ENCODE assay signal across 8 cellular contexts in genomic region chr19:48745208-48745995, GRCh38. TPM values are rescaled to one million over a fixed set of nuclear protein-coding genes. Genes with fewer than 3 reads are reported as not detected.
DNase-seq lines count a peak whose midpoint lies in the region; ATAC-seq, FAIRE-seq and TF ChIP-seq lines count a peak whose summit lies in the region.

No MANE protein-coding gene starts in this region.

- no peaks in the 10 kb centered on the region for H3K27me3 ChIP-seq in endothelial cell of umbilical vein (ENCODE audit: control insufficient read depth in 2 of 2, insufficient read depth in 2 of 2, low read length in 2 of 2)

- H3K9me1 ChIP-seq in endothelial cell of umbilical vein (replicated peaks; ENCODE audit: control insufficient read depth, extremely low read depth, insufficient read depth, low read length), result no peaks in the 10 kb centered on the region

- peak; percentile 93 for FAIRE-seq in endothelial cell of umbilical vein (lab: Jason Lieb, UNC)

- no peak for ATAC-seq in HG02678 (IDR thresholded peaks at IDR 0.05; ENCODE audit: unreplicated experiment)

- H3K9me3 Mint-ChIP-seq in neural crest cell (peaks cover 5% of the 10 kb centered on the region), mesothelial cell of epicardium (peaks cover 5% of the 10 kb centered on the region)

- DNase-seq in activated effector memory CD4-positive, alpha-beta T cell treated with anti-CD3 and anti-CD28 coated beads, Interleukin-2, amount 50 U/mL, for 16 hours, result peak; percentile 75
- DNase-seq in activated effector memory CD4-positive, alpha-beta T cell treated with Interleukin-2 at 50 U/mL for 16 hours, result no peak
- DNase-seq in NCI-H226 (peak; percentile 54), endothelial cell of umbilical vein (ENCODE audit: low read depth, low spot score) (peak; percentile 56), neural crest cell (ENCODE audit: low read depth, low spot score) (peak; percentile 50), mesothelial cell of epicardium (ENCODE audit: low spot score in 2 of 2, unreplicated experiment in 2 of 2) (no peak)
- peak; percentile 44 to 56 for DNase-seq in activated CD4-positive, alpha-beta T cell treated with anti-CD3 and anti-CD28 coated beads for 4 hours

- H3K79me2 ChIP-seq in endothelial cell of umbilical vein (ENCODE audit: control insufficient read depth, insufficient read depth, low read length), result peaks cover 9% of the 10 kb centered on the region

- dilution Hi-C loops in endothelial cell of umbilical vein (cut with MboI; ENCODE audit: extremely low pct_ligation_motif_present, low sequenced_read_pairs), result no loop called here

- intact Hi-C loops in endothelial cell of umbilical vein (cut with micrococcal nuclease), result no loop called here

- no peaks in the 10 kb centered on the region for H3K9me3 ChIP-seq in endothelial cell of umbilical vein (replicated peaks; ENCODE audit: control insufficient read depth, insufficient read depth, low read length)

- H3K36me3 ChIP-seq in endothelial cell of umbilical vein (ENCODE audit: control insufficient read depth in 2 of 2, extremely low read depth in 1 of 2, insufficient read depth in 2 of 2, low read length in 2 of 2), result peaks cover 0 to 3% of the 10 kb centered on the region in 2 experiments

- H3K36me3 Mint-ChIP-seq in neural crest cell (ENCODE audit: low read depth), result peaks cover 3% of the 10 kb centered on the region
- H3K36me3 Mint-ChIP-seq in mesothelial cell of epicardium, result no peaks in the 10 kb centered on the region

- TF ChIP-seq POLR2A in endothelial cell of umbilical vein (IDR thresholded peaks at IDR 0.05; ENCODE audit: low read depth, low read length), result no peak

- H3K4me2 ChIP-seq in endothelial cell of umbilical vein (ENCODE audit: insufficient read depth, low read length), result no peak overlapping the region

- no peak for TF ChIP-seq CTCF in endothelial cell of umbilical vein (IDR thresholded peaks at IDR 0.05; ENCODE audit: extremely low read depth in 1 of 2, insufficient read depth in 1 of 2, low read depth in 1 of 2, low read length in 2 of 2)
- TF ChIP-seq CTCF in neural crest cell (conservative IDR thresholded peaks at IDR 0.05), result no peak
- no peak for TF ChIP-seq CTCF in mesothelial cell of epicardium (IDR thresholded peaks at IDR 0.05; ENCODE audit: unreplicated experiment)

- H3K27ac ChIP-seq in endothelial cell of umbilical vein (ENCODE audit: insufficient read depth, low read depth, low read length), result no peak overlapping the region

- H3K27me3 Mint-ChIP-seq in neural crest cell (ENCODE audit: low read depth) (peaks cover 36% of the 10 kb centered on the region), mesothelial cell of epicardium (ENCODE audit: low read depth) (peaks cover 7% of the 10 kb centered on the region)

- H4K20me1 ChIP-seq in endothelial cell of umbilical vein (replicated peaks; ENCODE audit: control insufficient read depth, extremely low read depth, insufficient read depth, low read length), result no peaks in the 10 kb centered on the region

- no peak overlapping the region for H2AFZ ChIP-seq in endothelial cell of umbilical vein (ENCODE audit: low read depth, low read length)

- no TSS peak for BruUV-seq in endothelial cell of umbilical vein (replicated peaks; lab: Mats Ljungman, UMichigan)

- peak overlapping the region; percentile 74 for H3K4me3 Mint-ChIP-seq in neural crest cell
- H3K4me3 Mint-ChIP-seq in mesothelial cell of epicardium, result no peak overlapping the region

- H3K27ac Mint-ChIP-seq in neural crest cell (ENCODE audit: unreplicated experiment) (no peak overlapping the region), mesothelial cell of epicardium (no peak overlapping the region)

- CTCF ChIA-PET in endothelial cell of umbilical vein (lab: Charles Lee), result interaction anchor here (1.4 kb wide), 1 partner anchor 50 kb away, joined by 3 read pairs; no protein-coding TSS in a partner anchor

- peaks cover 14% of the 10 kb centered on the region for H3K4me1 ChIP-seq in endothelial cell of umbilical vein (ENCODE audit: control insufficient read depth, extremely low read depth, insufficient read depth, low read length)

- H3K4me1 Mint-ChIP-seq in neural crest cell (peaks cover 17% of the 10 kb centered on the region), mesothelial cell of epicardium (peaks cover 10% of the 10 kb centered on the region)

- POLR2A ChIA-PET in endothelial cell of umbilical vein (lab: Charles Lee), result no interaction called here

- no peak overlapping the region for H3K9ac ChIP-seq in endothelial cell of umbilical vein (replicated peaks; ENCODE audit: extremely low read depth, insufficient read depth, low read length)

- H3K4me3 ChIP-seq in endothelial cell of umbilical vein (replicated peaks in 1 of 3; ENCODE audit: insufficient read depth in 1 of 3, low read depth in 1 of 3, low read length in 3 of 3), result no peak overlapping the region

TF ChIP-seq in endothelial cell of umbilical vein, 7 proteins besides CTCF, POLR2A, EP300 and RAD21 (continues in another document):
- no peak for TF ChIP-seq MAX (IDR thresholded peaks at IDR 0.05; ENCODE audit: insufficient read depth, insufficient read length)
- TF ChIP-seq GATA2 (IDR thresholded peaks at IDR 0.05; ENCODE audit: insufficient read depth, insufficient read length, low read depth, low read length), result no peak
- no peak for TF ChIP-seq MYC (IDR thresholded peaks at IDR 0.05; ENCODE audit: low read depth, low read length)
- no peak for TF ChIP-seq FOS (IDR thresholded peaks at IDR 0.05; ENCODE audit: borderline replicate concordance, insufficient read depth, low read length)
- TF ChIP-seq EZH2 (IDR thresholded peaks at IDR 0.05; ENCODE audit: borderline replicate concordance, low read depth, low read length, severe bottlenecking), result no peak

RNA-seq across cellular contexts. Expression of gene IZUMO1, which starts 1.3 kb away (rescaled TPM):
- 1.2 TPM in 2 replicates for total RNA-seq in endothelial cell of umbilical vein
- 0.18 and 0.35 TPM in 2 replicates for polyA plus RNA-seq in endothelial cell of umbilical vein
- polyA plus RNA-seq in endothelial cell of umbilical vein (2011; cell fraction: cytosol; rRNA removed), result 0.13 TPM in 1 of 2 replicates, not detected in the other
- 1.8 and 2.2 TPM in 2 replicates for polyA plus RNA-seq in endothelial cell of umbilical vein (2011; cell fraction: nucleus; rRNA removed)
- 0.18 and 0.20 TPM in 2 replicates for polyA plus RNA-seq in endothelial cell of umbilical vein (2012)
- not detected in 2 replicates for polyA minus RNA-seq in endothelial cell of umbilical vein
- polyA minus RNA-seq in endothelial cell of umbilical vein (2011; cell fraction: cytosol; rRNA and poly(A)+ RNA removed), result not detected
- polyA minus RNA-seq in endothelial cell of umbilical vein (2011; cell fraction: nucleus; rRNA and poly(A)+ RNA removed), result 0.96 TPM in 1 of 2 replicates, not detected in the other
- 0.23 TPM in 1 of 2 replicates, not detected in the other for total RNA-seq in neural crest cell
- total RNA-seq in mesothelial cell of epicardium, result 0.45 to 0.80 TPM (median 0.49 TPM) in 3 replicates

RNA-seq across cellular contexts. Expression of gene RASIP1, which starts 5.0 kb away (rescaled TPM):
- total RNA-seq in endothelial cell of umbilical vein, result 82.1 and 83.1 TPM in 2 replicates
- polyA plus RNA-seq in endothelial cell of umbilical vein, result 66.2 and 76.2 TPM in 2 replicates
- 37.2 and 37.3 TPM in 2 replicates for polyA plus RNA-seq in endothelial cell of umbilical vein (2011; cell fraction: cytosol; rRNA removed)
- 63.9 and 67.3 TPM in 2 replicates for polyA plus RNA-seq in endothelial cell of umbilical vein (2011; cell fraction: nucleus; rRNA removed)
- 59.3 and 64.5 TPM in 2 replicates for polyA plus RNA-seq in endothelial cell of umbilical vein (2012)
- polyA minus RNA-seq in endothelial cell of umbilical vein, result 41.5 and 50.4 TPM in 2 replicates
- polyA minus RNA-seq in endothelial cell of umbilical vein (2011; cell fraction: cytosol; rRNA and poly(A)+ RNA removed), result 49.6 TPM
- polyA minus RNA-seq in endothelial cell of umbilical vein (2011; cell fraction: nucleus; rRNA and poly(A)+ RNA removed), result 19.5 and 30.3 TPM in 2 replicates
- total RNA-seq in neural crest cell, result 0.59 and 1.0 TPM in 2 replicates
- total RNA-seq in mesothelial cell of epicardium, result 1.4 to 2.1 TPM (median 1.5 TPM) in 3 replicates

RNA-seq across cellular contexts. Expression of gene FUT1, which starts 7.0 kb away (rescaled TPM):
- 4.8 and 5.2 TPM in 2 replicates for total RNA-seq in endothelial cell of umbilical vein
- polyA plus RNA-seq in endothelial cell of umbilical vein, result 1.9 and 2.6 TPM in 2 replicates
- polyA plus RNA-seq in endothelial cell of umbilical vein (2011; cell fraction: cytosol; rRNA removed), result 1.3 and 1.7 TPM in 2 replicates
- 1.5 and 1.8 TPM in 2 replicates for polyA plus RNA-seq in endothelial cell of umbilical vein (2011; cell fraction: nucleus; rRNA removed)
- polyA plus RNA-seq in endothelial cell of umbilical vein (2012), result 1.3 and 1.5 TPM in 2 replicates
- polyA minus RNA-seq in endothelial cell of umbilical vein, result 2.8 and 3.4 TPM in 2 replicates
- 2.6 TPM for polyA minus RNA-seq in endothelial cell of umbilical vein (2011; cell fraction: cytosol; rRNA and poly(A)+ RNA removed)
- 1.0 and 1.3 TPM in 2 replicates for polyA minus RNA-seq in endothelial cell of umbilical vein (2011; cell fraction: nucleus; rRNA and poly(A)+ RNA removed)
- 0.51 and 0.59 TPM in 2 replicates for total RNA-seq in neural crest cell
- total RNA-seq in mesothelial cell of epicardium, result 3.5 to 4.4 TPM (median 4.3 TPM) in 3 replicates

RNA-seq across cellular contexts. Expression of gene FGF21, which starts 9.9 kb away (rescaled TPM):
- not detected in 2 replicates for total RNA-seq in endothelial cell of umbilical vein
- polyA plus RNA-seq in endothelial cell of umbilical vein, result not detected in 2 replicates
- polyA plus RNA-seq in endothelial cell of umbilical vein (2011; cell fraction: cytosol; rRNA removed), result not detected in 2 replicates
- polyA plus RNA-seq in endothelial cell of umbilical vein (2011; cell fraction: nucleus; rRNA removed), result not detected in 2 replicates
- polyA plus RNA-seq in endothelial cell of umbilical vein (2012), result not detected in 2 replicates
- polyA minus RNA-seq in endothelial cell of umbilical vein, result not detected in 2 replicates
- polyA minus RNA-seq in endothelial cell of umbilical vein (2011; cell fraction: cytosol; rRNA and poly(A)+ RNA removed), result 1.1 TPM
- not detected in 2 replicates for polyA minus RNA-seq in endothelial cell of umbilical vein (2011; cell fraction: nucleus; rRNA and poly(A)+ RNA removed)
- total RNA-seq in neural crest cell, result not detected in 2 replicates
- not detected in 3 replicates for total RNA-seq in mesothelial cell of epicardium

RNA-seq across cellular contexts. Expression of gene MAMSTR, which starts 25.9 kb away (rescaled TPM):
- total RNA-seq in endothelial cell of umbilical vein (0.76 and 0.84 TPM in 2 replicates), neural crest cell (2.4 and 2.6 TPM in 2 replicates), mesothelial cell of epicardium (5.8 to 6.5 TPM (median 6.0 TPM) in 3 replicates)
- 0.57 and 0.94 TPM in 2 replicates for polyA plus RNA-seq in endothelial cell of umbilical vein
- 0.52 and 0.69 TPM in 2 replicates for polyA plus RNA-seq in endothelial cell of umbilical vein (2011; cell fraction: cytosol; rRNA removed)
- polyA plus RNA-seq in endothelial cell of umbilical vein (2011; cell fraction: nucleus; rRNA removed), result 1.0 and 1.1 TPM in 2 replicates
- polyA plus RNA-seq in endothelial cell of umbilical vein (2012), result 0.68 and 0.76 TPM in 2 replicates
- polyA minus RNA-seq in endothelial cell of umbilical vein, result 0.51 and 0.78 TPM in 2 replicates
- polyA minus RNA-seq in endothelial cell of umbilical vein (2011; cell fraction: cytosol; rRNA and poly(A)+ RNA removed), result 0.61 TPM
- 0.82 and 0.96 TPM in 2 replicates for polyA minus RNA-seq in endothelial cell of umbilical vein (2011; cell fraction: nucleus; rRNA and poly(A)+ RNA removed)

Comparison
In these comparisons a context has a peak if more than half of its experiments do, and no peak if none do; other contexts are left out.
1. DNase-seq: peak in activated effector memory CD4-positive, alpha-beta T cell treated with anti-CD3 and anti-CD28 coated beads, Interleukin-2, amount 50 U/mL, for 16 hours (single experiment), NCI-H226 (single experiment), activated CD4-positive, alpha-beta T cell treated with anti-CD3 and anti-CD28 coated beads for 4 hours (2 of 2), endothelial cell of umbilical vein (single experiment) and neural crest cell (single experiment); none in activated effector memory CD4-positive, alpha-beta T cell treated with Interleukin-2 at 50 U/mL for 16 hours (single experiment) and mesothelial cell of epicardium (0 of 2).
2. RNA of gene RASIP1, which starts 5.0 kb away (total RNA-seq): 82.1 to 83.1 TPM in endothelial cell of umbilical vein; 1.4 to 2.1 TPM in mesothelial cell of epicardium and 0.59 to 1.0 TPM in neural crest cell; every median in the first group is over 10 times any median in the second.